ENCODE assay signal across 1 cellular context in the genomic region with DNA sequence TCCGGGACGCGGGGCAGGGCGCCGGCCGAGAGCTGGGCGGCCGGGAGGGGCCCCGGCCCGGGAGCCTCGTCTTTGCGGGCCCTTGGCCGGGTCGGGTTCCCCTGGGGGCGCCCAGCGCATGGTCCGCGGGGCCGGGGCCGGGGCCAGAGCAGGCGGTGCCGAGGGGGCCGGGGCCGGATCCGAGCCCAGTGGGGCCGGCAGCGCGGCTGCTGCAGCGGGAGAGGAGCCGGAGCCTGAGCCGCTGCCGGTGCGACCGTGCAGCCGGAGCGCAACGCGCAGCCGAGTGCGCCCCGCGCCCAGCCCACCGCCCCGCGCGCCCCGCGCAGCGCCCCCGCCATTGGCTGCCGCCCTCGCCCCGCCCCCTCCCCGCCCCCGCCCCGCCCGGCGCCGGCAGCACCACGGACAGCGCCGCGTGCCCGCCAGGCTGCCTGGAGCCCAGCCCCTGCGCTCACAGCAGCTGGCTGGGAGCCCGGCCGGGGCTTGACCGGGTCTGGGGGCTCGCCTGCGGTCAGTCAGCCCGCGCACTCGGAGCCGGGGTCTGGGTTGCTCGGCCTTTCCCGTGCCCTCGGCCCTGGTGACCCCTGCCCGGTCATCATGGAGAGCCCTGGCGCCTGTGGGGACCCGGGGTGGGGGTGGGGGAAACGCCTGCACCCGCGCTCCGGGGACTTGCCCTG.
TF ChIP-seq lines count a peak whose summit lies in the region.

A gene (minus strand): TSS at position 287 of the 674 bp plus-strand sequence. CDS start 308 bp downstream, outside the sequence.

TF ChIP-seq in HepG2, 621 proteins besides CTCF, POLR2A, EP300 and RAD21 (continued from another document and continues in another):
- TF ChIP-seq, protein P1, sequence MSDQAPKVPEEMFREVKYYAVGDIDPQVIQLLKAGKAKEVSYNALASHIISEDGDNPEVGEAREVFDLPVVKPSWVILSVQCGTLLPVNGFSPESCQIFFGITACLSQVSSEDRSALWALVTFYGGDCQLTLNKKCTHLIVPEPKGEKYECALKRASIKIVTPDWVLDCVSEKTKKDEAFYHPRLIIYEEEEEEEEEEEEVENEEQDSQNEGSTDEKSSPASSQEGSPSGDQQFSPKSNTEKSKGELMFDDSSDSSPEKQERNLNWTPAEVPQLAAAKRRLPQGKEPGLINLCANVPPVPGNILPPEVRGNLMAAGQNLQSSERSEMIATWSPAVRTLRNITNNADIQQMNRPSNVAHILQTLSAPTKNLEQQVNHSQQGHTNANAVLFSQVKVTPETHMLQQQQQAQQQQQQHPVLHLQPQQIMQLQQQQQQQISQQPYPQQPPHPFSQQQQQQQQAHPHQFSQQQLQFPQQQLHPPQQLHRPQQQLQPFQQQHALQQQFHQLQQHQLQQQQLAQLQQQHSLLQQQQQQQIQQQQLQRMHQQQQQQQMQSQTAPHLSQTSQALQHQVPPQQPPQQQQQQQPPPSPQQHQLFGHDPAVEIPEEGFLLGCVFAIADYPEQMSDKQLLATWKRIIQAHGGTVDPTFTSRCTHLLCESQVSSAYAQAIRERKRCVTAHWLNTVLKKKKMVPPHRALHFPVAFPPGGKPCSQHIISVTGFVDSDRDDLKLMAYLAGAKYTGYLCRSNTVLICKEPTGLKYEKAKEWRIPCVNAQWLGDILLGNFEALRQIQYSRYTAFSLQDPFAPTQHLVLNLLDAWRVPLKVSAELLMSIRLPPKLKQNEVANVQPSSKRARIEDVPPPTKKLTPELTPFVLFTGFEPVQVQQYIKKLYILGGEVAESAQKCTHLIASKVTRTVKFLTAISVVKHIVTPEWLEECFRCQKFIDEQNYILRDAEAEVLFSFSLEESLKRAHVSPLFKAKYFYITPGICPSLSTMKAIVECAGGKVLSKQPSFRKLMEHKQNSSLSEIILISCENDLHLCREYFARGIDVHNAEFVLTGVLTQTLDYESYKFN (CRISPR knock-in tag; conservative IDR thresholded peaks at IDR 0.05), result no peak
- no peak; the same call in 1 of the 2 replicates for TF ChIP-seq TOPORS (CRISPR knock-in tag; IDR thresholded peaks at IDR 0.05)
- TF ChIP-seq IKZF4 (CRISPR knock-in tag; IDR thresholded peaks at IDR 0.05; ENCODE audit: borderline replicate concordance, low read depth, not compliant biosample characterization), result peak; percentile 82
- TF ChIP-seq MED13 (CRISPR knock-in tag; IDR thresholded peaks at IDR 0.05), result peak; percentile 25; the same call in 1 of the 2 replicates
- 0 out of 2 replicates have a peak, but pooled peaks have one; percentile 13 for TF ChIP-seq ZNF570 (CRISPR knock-in tag; IDR thresholded peaks at IDR 0.05; ENCODE audit: borderline replicate concordance)
- no peak for TF ChIP-seq SAFB2 (CRISPR knock-in tag; IDR thresholded peaks at IDR 0.05; ENCODE audit: borderline replicate concordance, low read depth)
- peak; percentile 53 for TF ChIP-seq ZNF777 (CRISPR knock-in tag; IDR thresholded peaks at IDR 0.05)
- no peak for TF ChIP-seq ZNF24 (IDR thresholded peaks at IDR 0.05)
- TF ChIP-seq MAFF (IDR thresholded peaks at IDR 0.05; ENCODE audit: low read depth, low read length), result no peak
- TF ChIP-seq ZNF652 (CRISPR knock-in tag; IDR thresholded peaks at IDR 0.05; ENCODE audit: borderline replicate concordance, low read depth), result no peak
- TF ChIP-seq ZNF20 (CRISPR knock-in tag; IDR thresholded peaks at IDR 0.05), result no peak
- 0 out of 2 replicates have a peak, but pooled peaks have one; percentile 10 for TF ChIP-seq ZNF766 (CRISPR knock-in tag; IDR thresholded peaks at IDR 0.05; ENCODE audit: borderline replicate concordance)
- no peak for TF ChIP-seq KMT2B (CRISPR knock-in tag; IDR thresholded peaks at IDR 0.05)
- TF ChIP-seq PRMT3 (CRISPR knock-in tag; IDR thresholded peaks at IDR 0.05; ENCODE audit: borderline replicate concordance, low read depth), result peak; percentile 35; the same call in 1 of the 2 replicates
- no peak; the same call in 1 of the 2 replicates for TF ChIP-seq NRL (CRISPR knock-in tag; IDR thresholded peaks at IDR 0.05; ENCODE audit: borderline replicate concordance)
- TF ChIP-seq, protein P2, sequence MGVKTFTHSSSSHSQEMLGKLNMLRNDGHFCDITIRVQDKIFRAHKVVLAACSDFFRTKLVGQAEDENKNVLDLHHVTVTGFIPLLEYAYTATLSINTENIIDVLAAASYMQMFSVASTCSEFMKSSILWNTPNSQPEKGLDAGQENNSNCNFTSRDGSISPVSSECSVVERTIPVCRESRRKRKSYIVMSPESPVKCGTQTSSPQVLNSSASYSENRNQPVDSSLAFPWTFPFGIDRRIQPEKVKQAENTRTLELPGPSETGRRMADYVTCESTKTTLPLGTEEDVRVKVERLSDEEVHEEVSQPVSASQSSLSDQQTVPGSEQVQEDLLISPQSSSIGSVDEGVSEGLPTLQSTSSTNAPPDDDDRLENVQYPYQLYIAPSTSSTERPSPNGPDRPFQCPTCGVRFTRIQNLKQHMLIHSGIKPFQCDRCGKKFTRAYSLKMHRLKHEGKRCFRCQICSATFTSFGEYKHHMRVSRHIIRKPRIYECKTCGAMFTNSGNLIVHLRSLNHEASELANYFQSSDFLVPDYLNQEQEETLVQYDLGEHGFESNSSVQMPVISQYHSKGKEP (CRISPR knock-in tag; IDR thresholded peaks at IDR 0.05), result peak; percentile 81; the same call in 1 of the 2 replicates
- TF ChIP-seq, protein P3, sequence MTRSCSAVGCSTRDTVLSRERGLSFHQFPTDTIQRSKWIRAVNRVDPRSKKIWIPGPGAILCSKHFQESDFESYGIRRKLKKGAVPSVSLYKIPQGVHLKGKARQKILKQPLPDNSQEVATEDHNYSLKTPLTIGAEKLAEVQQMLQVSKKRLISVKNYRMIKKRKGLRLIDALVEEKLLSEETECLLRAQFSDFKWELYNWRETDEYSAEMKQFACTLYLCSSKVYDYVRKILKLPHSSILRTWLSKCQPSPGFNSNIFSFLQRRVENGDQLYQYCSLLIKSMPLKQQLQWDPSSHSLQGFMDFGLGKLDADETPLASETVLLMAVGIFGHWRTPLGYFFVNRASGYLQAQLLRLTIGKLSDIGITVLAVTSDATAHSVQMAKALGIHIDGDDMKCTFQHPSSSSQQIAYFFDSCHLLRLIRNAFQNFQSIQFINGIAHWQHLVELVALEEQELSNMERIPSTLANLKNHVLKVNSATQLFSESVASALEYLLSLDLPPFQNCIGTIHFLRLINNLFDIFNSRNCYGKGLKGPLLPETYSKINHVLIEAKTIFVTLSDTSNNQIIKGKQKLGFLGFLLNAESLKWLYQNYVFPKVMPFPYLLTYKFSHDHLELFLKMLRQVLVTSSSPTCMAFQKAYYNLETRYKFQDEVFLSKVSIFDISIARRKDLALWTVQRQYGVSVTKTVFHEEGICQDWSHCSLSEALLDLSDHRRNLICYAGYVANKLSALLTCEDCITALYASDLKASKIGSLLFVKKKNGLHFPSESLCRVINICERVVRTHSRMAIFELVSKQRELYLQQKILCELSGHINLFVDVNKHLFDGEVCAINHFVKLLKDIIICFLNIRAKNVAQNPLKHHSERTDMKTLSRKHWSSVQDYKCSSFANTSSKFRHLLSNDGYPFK (CRISPR knock-in tag; IDR thresholded peaks at IDR 0.05; ENCODE audit: borderline replicate concordance), result no peak
- TF ChIP-seq REXO4 (CRISPR knock-in tag; IDR thresholded peaks at IDR 0.05; ENCODE audit: borderline replicate concordance), result no peak
- peak; percentile 97 for TF ChIP-seq TGIF2 (CRISPR knock-in tag; IDR thresholded peaks at IDR 0.05)
- no peak for TF ChIP-seq ZNF850 (CRISPR knock-in tag; conservative IDR thresholded peaks at IDR 0.05)
- TF ChIP-seq, protein P4, sequence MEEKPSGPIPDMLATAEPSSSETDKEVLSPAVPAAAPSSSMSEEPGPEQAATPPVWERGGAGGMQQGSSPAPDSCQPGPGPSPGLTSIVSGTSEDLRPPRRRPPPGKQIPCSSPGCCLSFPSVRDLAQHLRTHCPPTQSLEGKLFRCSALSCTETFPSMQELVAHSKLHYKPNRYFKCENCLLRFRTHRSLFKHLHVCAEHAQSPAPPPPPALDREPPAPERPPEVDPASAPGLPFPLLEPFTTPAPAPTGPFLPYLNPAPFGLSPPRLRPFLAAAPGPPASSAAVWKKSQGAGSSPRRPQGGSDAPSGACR (CRISPR knock-in tag; IDR thresholded peaks at IDR 0.05), result no peak
- no peak for TF ChIP-seq TCF7L2 (IDR thresholded peaks at IDR 0.05; ENCODE audit: low read depth, low read length)
- peak; percentile 64; the same call in 1 of the 2 replicates for TF ChIP-seq ZNF746 (CRISPR knock-in tag; IDR thresholded peaks at IDR 0.05)
- TF ChIP-seq SOX5 (CRISPR knock-in tag; IDR thresholded peaks at IDR 0.05; ENCODE audit: borderline replicate concordance), result no peak
- TF ChIP-seq ZNF335 (CRISPR knock-in tag; IDR thresholded peaks at IDR 0.05), result 0 out of 2 replicates have a peak, but pooled peaks have one; percentile 40
- 0 out of 2 replicates have a peak, but pooled peaks have one; percentile 53 for TF ChIP-seq RELA (CRISPR knock-in tag; IDR thresholded peaks at IDR 0.05)
- TF ChIP-seq, protein P5, sequence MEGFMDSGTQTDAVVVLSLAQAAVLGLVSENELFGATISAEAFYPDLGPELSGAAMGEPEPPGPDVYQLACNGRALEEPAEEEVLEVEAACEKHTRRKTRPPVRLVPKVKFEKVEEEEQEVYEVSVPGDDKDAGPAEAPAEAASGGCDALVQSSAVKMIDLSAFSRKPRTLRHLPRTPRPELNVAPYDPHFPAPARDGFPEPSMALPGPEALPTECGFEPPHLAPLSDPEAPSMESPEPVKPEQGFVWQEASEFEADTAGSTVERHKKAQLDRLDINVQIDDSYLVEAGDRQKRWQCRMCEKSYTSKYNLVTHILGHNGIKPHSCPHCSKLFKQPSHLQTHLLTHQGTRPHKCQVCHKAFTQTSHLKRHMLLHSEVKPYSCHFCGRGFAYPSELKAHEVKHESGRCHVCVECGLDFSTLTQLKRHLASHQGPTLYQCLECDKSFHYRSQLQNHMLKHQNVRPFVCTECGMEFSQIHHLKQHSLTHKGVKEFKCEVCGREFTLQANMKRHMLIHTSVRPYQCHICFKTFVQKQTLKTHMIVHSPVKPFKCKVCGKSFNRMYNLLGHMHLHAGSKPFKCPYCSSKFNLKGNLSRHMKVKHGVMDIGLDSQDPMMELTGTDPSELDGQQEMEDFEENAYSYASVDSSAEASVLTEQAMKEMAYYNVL (CRISPR knock-in tag; IDR thresholded peaks at IDR 0.05; ENCODE audit: borderline replicate concordance), result peak; percentile 61; the same call in 1 of the 2 replicates
- no peak for TF ChIP-seq PITX1 (CRISPR knock-in tag; IDR thresholded peaks at IDR 0.05)
- no peak for TF ChIP-seq EED (CRISPR knock-in tag; IDR thresholded peaks at IDR 0.05)
- TF ChIP-seq, protein P6, sequence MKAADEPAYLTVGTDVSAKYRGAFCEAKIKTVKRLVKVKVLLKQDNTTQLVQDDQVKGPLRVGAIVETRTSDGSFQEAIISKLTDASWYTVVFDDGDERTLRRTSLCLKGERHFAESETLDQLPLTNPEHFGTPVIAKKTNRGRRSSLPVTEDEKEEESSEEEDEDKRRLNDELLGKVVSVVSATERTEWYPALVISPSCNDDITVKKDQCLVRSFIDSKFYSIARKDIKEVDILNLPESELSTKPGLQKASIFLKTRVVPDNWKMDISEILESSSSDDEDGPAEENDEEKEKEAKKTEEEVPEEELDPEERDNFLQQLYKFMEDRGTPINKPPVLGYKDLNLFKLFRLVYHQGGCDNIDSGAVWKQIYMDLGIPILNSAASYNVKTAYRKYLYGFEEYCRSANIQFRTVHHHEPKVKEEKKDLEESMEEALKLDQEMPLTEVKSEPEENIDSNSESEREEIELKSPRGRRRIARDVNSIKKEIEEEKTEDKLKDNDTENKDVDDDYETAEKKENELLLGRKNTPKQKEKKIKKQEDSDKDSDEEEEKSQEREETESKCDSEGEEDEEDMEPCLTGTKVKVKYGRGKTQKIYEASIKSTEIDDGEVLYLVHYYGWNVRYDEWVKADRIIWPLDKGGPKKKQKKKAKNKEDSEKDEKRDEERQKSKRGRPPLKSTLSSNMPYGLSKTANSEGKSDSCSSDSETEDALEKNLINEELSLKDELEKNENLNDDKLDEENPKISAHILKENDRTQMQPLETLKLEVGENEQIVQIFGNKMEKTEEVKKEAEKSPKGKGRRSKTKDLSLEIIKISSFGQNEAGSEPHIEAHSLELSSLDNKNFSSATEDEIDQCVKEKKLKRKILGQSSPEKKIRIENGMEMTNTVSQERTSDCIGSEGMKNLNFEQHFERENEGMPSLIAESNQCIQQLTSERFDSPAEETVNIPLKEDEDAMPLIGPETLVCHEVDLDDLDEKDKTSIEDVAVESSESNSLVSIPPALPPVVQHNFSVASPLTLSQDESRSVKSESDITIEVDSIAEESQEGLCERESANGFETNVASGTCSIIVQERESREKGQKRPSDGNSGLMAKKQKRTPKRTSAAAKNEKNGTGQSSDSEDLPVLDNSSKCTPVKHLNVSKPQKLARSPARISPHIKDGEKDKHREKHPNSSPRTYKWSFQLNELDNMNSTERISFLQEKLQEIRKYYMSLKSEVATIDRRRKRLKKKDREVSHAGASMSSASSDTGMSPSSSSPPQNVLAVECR (CRISPR knock-in tag; IDR thresholded peaks at IDR 0.05; ENCODE audit: borderline replicate concordance), result peak; percentile 74; the same call in 1 of the 2 replicates
- TF ChIP-seq ATF7 (IDR thresholded peaks at IDR 0.05), result no peak
- no peak for TF ChIP-seq ATF7 (CRISPR knock-in tag; IDR thresholded peaks at IDR 0.05)
- peak; percentile 35; the same call in 1 of the 2 replicates for TF ChIP-seq GFI1 (CRISPR knock-in tag; IDR thresholded peaks at IDR 0.05; ENCODE audit: borderline replicate concordance)
- 0 out of 2 replicates have a peak, but pooled peaks have one; percentile 48 for TF ChIP-seq HOXD1 (CRISPR knock-in tag; IDR thresholded peaks at IDR 0.05)
- peak; percentile 89; the same call in 1 of the 2 replicates for TF ChIP-seq CHCHD3 (CRISPR knock-in tag; IDR thresholded peaks at IDR 0.05)
- TF ChIP-seq, protein P7, sequence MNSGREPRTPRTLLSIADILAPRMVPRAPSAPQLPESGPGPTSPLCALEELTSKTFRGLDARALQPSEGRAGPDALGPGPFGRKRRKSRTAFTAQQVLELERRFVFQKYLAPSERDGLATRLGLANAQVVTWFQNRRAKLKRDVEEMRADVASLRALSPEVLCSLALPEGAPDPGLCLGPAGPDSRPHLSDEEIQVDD (CRISPR knock-in tag; IDR thresholded peaks at IDR 0.05; ENCODE audit: borderline replicate concordance), result 0 out of 2 replicates have a peak, but pooled peaks have one; percentile 63
- peak; percentile 80; the same call in 1 of the 2 replicates for TF ChIP-seq ZC3H13 (CRISPR knock-in tag; IDR thresholded peaks at IDR 0.05)
